In the genomic region with DNA sequence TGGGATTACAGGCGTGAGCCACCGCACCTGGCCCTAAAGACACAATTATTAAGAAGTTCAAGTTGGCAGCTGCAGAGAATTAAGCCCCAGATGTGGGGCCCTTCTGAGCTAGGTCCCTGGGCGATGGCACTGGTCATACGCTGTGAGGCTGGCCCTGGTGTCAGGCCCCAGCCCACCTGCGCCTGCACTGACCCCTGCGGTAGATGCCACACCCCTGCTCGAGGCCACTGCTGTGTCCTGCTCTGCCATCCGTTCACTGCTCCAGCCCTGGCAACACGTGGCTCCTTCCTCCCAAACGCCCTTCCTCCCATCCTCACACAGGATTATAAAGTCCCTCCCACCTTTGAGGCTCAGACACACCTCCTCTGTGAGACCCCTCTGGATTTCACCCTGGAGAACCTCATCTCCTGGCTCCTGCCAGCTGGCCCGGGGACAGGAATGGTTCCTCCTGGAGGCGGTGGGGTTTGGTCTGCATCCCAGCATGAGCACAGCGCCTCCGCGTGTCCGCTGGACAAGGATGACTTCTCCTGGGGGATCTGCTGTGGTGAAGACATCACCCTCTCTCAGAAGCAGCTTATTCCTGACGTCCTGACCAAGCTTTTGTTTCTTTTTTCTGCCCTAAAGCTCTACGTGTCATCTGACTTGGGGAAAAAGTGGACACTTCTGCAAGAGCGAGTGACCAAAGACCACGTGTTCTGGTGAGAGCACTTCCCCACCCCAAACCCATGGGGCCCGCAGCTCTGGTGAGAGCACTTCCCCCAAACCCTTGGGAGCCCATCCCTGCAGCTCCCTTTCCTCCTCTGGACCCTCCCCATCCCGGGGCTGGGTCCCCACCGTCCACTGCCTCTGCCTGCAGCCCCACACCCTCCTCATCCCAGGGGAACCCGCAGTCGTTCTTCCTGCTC, we compare ENCODE assay signal across 15 cellular contexts.
DNase-seq lines count a peak whose midpoint lies in the region; ATAC-seq and TF ChIP-seq lines count a peak whose summit lies in the region.
"Had no signal": no experiment of that assay in that cellular context is flagged by ENCODE, and none has a peak within 500 bp of the region (broad histone marks: within the 10 kb centered on the region; RNA-seq: fewer than 3 reads in every experiment).

No MANE protein-coding gene starts in this region.

- H3K4me3 Mint-ChIP-seq in HFFc6, result no peak overlapping the region
- H3K4me3 Mint-ChIP-seq in stimulated activated effector memory CD8-positive, alpha-beta T cell treated with anti-CD3 and anti-CD28 coated beads, Interleukin-12 subunit alpha, Interleukin-12 subunit beta, amount 100 ng/mL, for 72 hours, result no peak overlapping the region
- H3K4me3 Mint-ChIP-seq in stimulated activated memory B cell treated with anti-CD40 and anti-IgM and Interleukin-4, amounts not matched to agents 10 μg/mL and 1 μg/mL and 100 μg/mL, for 72 hours, result no peak overlapping the region

- TF ChIP-seq CTCF in HFFc6 (IDR thresholded peaks at IDR 0.05) (0 out of 2 replicates have a peak, but pooled peaks have one; percentile 10), astrocyte of the cerebellum (IDR thresholded peaks at IDR 0.05; ENCODE audit: low read depth, low read length, missing control alignments) (peak; percentile 45), left lung (IDR thresholded peaks at IDR 0.05) (no peak)

- no peak for DNase-seq in HFFc6
- DNase-seq in astrocyte of the cerebellum (ENCODE audit: low read depth), result no peak
- peak in 1 of 2 donors; percentile 78 for DNase-seq in left lung
- DNase-seq in stimulated activated effector memory CD8-positive, alpha-beta T cell treated with anti-CD3 and anti-CD28 coated beads, Interleukin-12 subunit alpha, Interleukin-12 subunit beta, amount 100 ng/mL, for 72 hours (ENCODE audit: low spot score in 2 of 2), result no peak
- DNase-seq in NCI-H2081 treated with DMSO at 0.1 percent for 48 hours (lab: John Stamatoyannopoulos, UW), result no peak
- no peak for DNase-seq in GM03348 (ENCODE audit: low spot score)
- DNase-seq: DMS79, NCI-H1930, NCI-H524 treated with DMSO at 0.1 percent for 48 hours, PC-9, stomach had no signal

- peak; percentile 44 for ATAC-seq in left lung
- ATAC-seq in stimulated activated effector memory CD8-positive, alpha-beta T cell treated with anti-CD3 and anti-CD28 coated beads, Interleukin-12 subunit alpha, Interleukin-12 subunit beta, amount 100 ng/mL, for 72 hours, result no peak
- no peak for ATAC-seq in stimulated activated memory B cell treated with anti-CD40 and anti-IgM and Interleukin-4, amounts not matched to agents 10 μg/mL and 1 μg/mL and 100 μg/mL, for 72 hours

- H3K9me3 Mint-ChIP-seq in HFFc6, result peaks cover 5% of the 10 kb centered on the region; the same call in 1 of the 2 replicates
- H3K9me3 Mint-ChIP-seq in stimulated activated effector memory CD8-positive, alpha-beta T cell treated with anti-CD3 and anti-CD28 coated beads, Interleukin-12 subunit alpha, Interleukin-12 subunit beta, amount 100 ng/mL, for 72 hours, result no peaks in the 10 kb centered on the region
- no peaks in the 10 kb centered on the region for H3K9me3 Mint-ChIP-seq in stimulated activated memory B cell treated with anti-CD40 and anti-IgM and Interleukin-4, amounts not matched to agents 10 μg/mL and 1 μg/mL and 100 μg/mL, for 72 hours

- no peaks in the 10 kb centered on the region for H3K36me3 ChIP-seq in left lung
- H3K36me3 ChIP-seq: esophagus muscularis mucosa, stomach had no signal

- in situ Hi-C loops in astrocyte of the cerebellum (cut with HindIII; ENCODE audit: low sequenced_read_pairs), result no loop called here

- peaks cover 5% of the 10 kb centered on the region for H3K27me3 Mint-ChIP-seq in HFFc6 (ENCODE audit: insufficient read depth)
- H3K27me3 Mint-ChIP-seq in stimulated activated memory B cell treated with anti-CD40 and anti-IgM and Interleukin-4, amounts not matched to agents 10 μg/mL and 1 μg/mL and 100 μg/mL, for 72 hours, result peaks cover 39% of the 10 kb centered on the region

- H3K4me1 ChIP-seq in left lung, result peaks cover 4 to 57% of the 10 kb centered on the region in 2 donors

- intact Hi-C loops in left lung (cut with DNase I), result no loop called here

- peak overlapping the region in 1 of 2 donors; percentile 66 for H3K27ac ChIP-seq in left lung
- H3K27ac ChIP-seq: C4-2B, esophagus muscularis mucosa, PC-9 had no signal

- no peaks in the 10 kb centered on the region for H3K9me3 ChIP-seq in left lung
- H3K9me3 ChIP-seq: esophagus muscularis mucosa, stomach had no signal

- no peak overlapping the region for H3K27ac Mint-ChIP-seq in HFFc6
- peak overlapping the region; percentile 93 for H3K27ac Mint-ChIP-seq in stimulated activated effector memory CD8-positive, alpha-beta T cell treated with anti-CD3 and anti-CD28 coated beads, Interleukin-12 subunit alpha, Interleukin-12 subunit beta, amount 100 ng/mL, for 72 hours
- no peak overlapping the region for H3K27ac Mint-ChIP-seq in stimulated activated memory B cell treated with anti-CD40 and anti-IgM and Interleukin-4, amounts not matched to agents 10 μg/mL and 1 μg/mL and 100 μg/mL, for 72 hours
- H3K27ac Mint-ChIP-seq: progenitor cell of endocrine pancreas had no signal

- peaks cover 33% of the 10 kb centered on the region for H3K4me1 Mint-ChIP-seq in HFFc6 (ENCODE audit: low read depth)
- H3K4me1 Mint-ChIP-seq in stimulated activated effector memory CD8-positive, alpha-beta T cell treated with anti-CD3 and anti-CD28 coated beads, Interleukin-12 subunit alpha, Interleukin-12 subunit beta, amount 100 ng/mL, for 72 hours, result peaks cover 59% of the 10 kb centered on the region
- H3K4me1 Mint-ChIP-seq in stimulated activated memory B cell treated with anti-CD40 and anti-IgM and Interleukin-4, amounts not matched to agents 10 μg/mL and 1 μg/mL and 100 μg/mL, for 72 hours, result peaks cover 13% of the 10 kb centered on the region

- no peaks in the 10 kb centered on the region for H3K36me3 Mint-ChIP-seq in HFFc6 (ENCODE audit: low read depth)
- H3K36me3 Mint-ChIP-seq in stimulated activated effector memory CD8-positive, alpha-beta T cell treated with anti-CD3 and anti-CD28 coated beads, Interleukin-12 subunit alpha, Interleukin-12 subunit beta, amount 100 ng/mL, for 72 hours, result peaks cover 6% of the 10 kb centered on the region
- no peaks in the 10 kb centered on the region for H3K36me3 Mint-ChIP-seq in stimulated activated memory B cell treated with anti-CD40 and anti-IgM and Interleukin-4, amounts not matched to agents 10 μg/mL and 1 μg/mL and 100 μg/mL, for 72 hours

- H3K4me3 ChIP-seq in astrocyte of the cerebellum (ENCODE audit: low read depth, low read length) (no peak overlapping the region), left lung (peak overlapping the region in 1 of 2 donors; percentile 32)
- H3K4me3 ChIP-seq: esophagus muscularis mucosa, PC-9, stomach had no signal

- H3K27me3 ChIP-seq in left lung, result peaks cover 0 to 29% of the 10 kb centered on the region in 2 donors
- H3K27me3 ChIP-seq: esophagus muscularis mucosa had no signal

Comparison
In these comparisons a context has a peak if more than half of its experiments do, and no peak if none do; other contexts are left out.
1. CTCF ChIP-seq: peak in HFFc6 (single experiment) and astrocyte of the cerebellum (single experiment); none in left lung (0 of 2).